In the genomic region with DNA sequence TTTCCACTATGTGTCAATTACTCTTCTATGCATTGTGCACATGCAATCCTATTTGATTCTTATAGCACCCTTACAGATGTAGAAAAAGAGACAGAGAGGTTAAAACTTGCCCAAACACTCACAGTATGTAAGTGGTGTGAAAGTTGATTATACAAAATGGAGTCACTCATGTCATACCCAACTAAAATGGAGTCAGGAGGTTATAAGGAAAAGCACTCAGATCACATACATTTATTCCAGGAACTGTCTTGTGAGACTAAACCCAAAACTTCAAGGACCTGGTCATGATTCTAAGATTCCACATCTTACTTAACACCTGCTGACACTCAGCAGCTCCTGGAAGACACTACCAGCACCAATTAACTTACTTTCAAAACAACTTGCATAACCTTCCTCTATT, we compare ENCODE assay signal across 26 cellular contexts.
"Had no signal": no experiment of that assay in that cellular context is flagged by ENCODE, and none has a peak within 500 bp of the region (broad histone marks: within the 10 kb centered on the region; RNA-seq: fewer than 3 reads in every experiment).

No MANE protein-coding gene starts in this region.

- H3K9me3 Mint-ChIP-seq: nephron progenitor cell; neural crest cell; stimulated activated naive B cell treated with anti-CD40 and anti-IgM and Interleukin-4, amounts not matched to agents 10 μg/mL and 1 μg/mL and 100 μg/mL, for 72 hours; stimulated activated naive CD8-positive, alpha-beta T cell treated with anti-CD3 and anti-CD28 coated beads, Interleukin-15, Interleukin-2, amounts not matched to agents 100 ng/mL and 50 ng/mL, for 24 hours had no signal

- H3K27me3 Mint-ChIP-seq: natural killer cell treated with Interleukin-12 subunit alpha and Interleukin-12 subunit beta and Interleukin-15 and Interleukin-18, amount 100 ng/mL, for 72 hours; stimulated activated naive B cell treated with anti-CD40 and anti-IgM and Interleukin-4, amounts not matched to agents 10 μg/mL and 1 μg/mL and 100 μg/mL, for 72 hours; stimulated activated naive CD8-positive, alpha-beta T cell treated with anti-CD3 and anti-CD28 coated beads, Interleukin-15, Interleukin-2, amounts not matched to agents 100 ng/mL and 50 ng/mL, for 24 hours had no signal

- H3K4me3 ChIP-seq: pancreas, psoas muscle, right lobe of liver, sigmoid colon, stomach, thoracic aorta, thyroid gland, tibial nerve, upper lobe of left lung, vagina had no signal

- H3K4me3 Mint-ChIP-seq: natural killer cell treated with Interleukin-12 subunit alpha and Interleukin-12 subunit beta and Interleukin-15 and Interleukin-18, amount 100 ng/mL, for 72 hours; nephron progenitor cell; neural crest cell; stimulated activated effector memory CD8-positive, alpha-beta T cell treated with anti-CD3 and anti-CD28 coated beads, Interleukin-12 subunit alpha, Interleukin-12 subunit beta, amount 100 ng/mL, for 72 hours; stimulated activated naive B cell treated with anti-CD40 and anti-IgM and Interleukin-4, amounts not matched to agents 10 μg/mL and 1 μg/mL and 100 μg/mL, for 72 hours; stimulated activated naive CD8-positive, alpha-beta T cell treated with anti-CD3 and anti-CD28 coated beads, Interleukin-15, Interleukin-2, amounts not matched to agents 100 ng/mL and 50 ng/mL, for 24 hours had no signal

- H3K27ac ChIP-seq: neutrophil, pancreas, psoas muscle, right lobe of liver, sigmoid colon, stomach, thoracic aorta, thyroid gland, tibial nerve, vagina had no signal

- H3K27ac Mint-ChIP-seq: natural killer cell treated with Interleukin-12 subunit alpha and Interleukin-12 subunit beta and Interleukin-15 and Interleukin-18, amount 100 ng/mL, for 72 hours; nephron progenitor cell; stimulated activated effector memory CD8-positive, alpha-beta T cell treated with anti-CD3 and anti-CD28 coated beads, Interleukin-12 subunit alpha, Interleukin-12 subunit beta, amount 100 ng/mL, for 72 hours; stimulated activated naive B cell treated with anti-CD40 and anti-IgM and Interleukin-4, amounts not matched to agents 10 μg/mL and 1 μg/mL and 100 μg/mL, for 72 hours; stimulated activated naive CD8-positive, alpha-beta T cell treated with anti-CD3 and anti-CD28 coated beads, Interleukin-15, Interleukin-2, amounts not matched to agents 100 ng/mL and 50 ng/mL, for 24 hours had no signal

- H3K36me3 ChIP-seq: neutrophil, pancreas, right lobe of liver, sigmoid colon, stomach, thoracic aorta, thyroid gland, tibial nerve, upper lobe of left lung, vagina had no signal

- H3K36me3 Mint-ChIP-seq: natural killer cell treated with Interleukin-12 subunit alpha and Interleukin-12 subunit beta and Interleukin-15 and Interleukin-18, amount 100 ng/mL, for 72 hours; stimulated activated effector memory CD8-positive, alpha-beta T cell treated with anti-CD3 and anti-CD28 coated beads, Interleukin-12 subunit alpha, Interleukin-12 subunit beta, amount 100 ng/mL, for 72 hours; stimulated activated naive B cell treated with anti-CD40 and anti-IgM and Interleukin-4, amounts not matched to agents 10 μg/mL and 1 μg/mL and 100 μg/mL, for 72 hours had no signal

- DNase-seq: nephron progenitor cell; nucleus accumbens; pancreas; psoas muscle; right cardiac atrium; right lobe of liver; sigmoid colon; small intestine; stimulated activated CD4-positive, alpha-beta T cell treated with anti-CD3 and anti-CD28 coated beads, Interleukin-15, amount 100 ng/mL, for 24 hours; stimulated activated CD4-positive, alpha-beta T cell treated with anti-CD3 and anti-CD28 coated beads, Interleukin-2, amount 100 ng/mL, for 24 hours; stimulated activated CD4-positive, alpha-beta T cell treated with anti-CD3 and anti-CD28 coated beads, Interleukin-2, amount 100 ng/mL, for 48 hours; stimulated activated CD4-positive, alpha-beta T cell treated with anti-CD3 and anti-CD28 coated beads, Interleukin-4, amount 100 ng/mL, for 24 hours; stimulated activated naive B cell treated with anti-CD40 and anti-IgM and Interleukin-4, amounts not matched to agents 10 μg/mL and 1 μg/mL and 100 μg/mL, for 72 hours; stimulated activated naive CD4-positive, alpha-beta T cell treated with Interleukin-2 at 50 U/mL for 16 hours; stomach; thyroid gland; trophoblast cell; upper lobe of left lung had no signal

- H3K9me3 ChIP-seq: neutrophil, pancreas, psoas muscle, right lobe of liver, stomach, thoracic aorta, thyroid gland, tibial nerve, upper lobe of left lung, vagina had no signal

- H3K4me1 ChIP-seq: pancreas, psoas muscle, right lobe of liver, sigmoid colon, stomach, thyroid gland, tibial nerve, upper lobe of left lung, vagina had no signal

- H3K4me1 Mint-ChIP-seq: stimulated activated effector memory CD8-positive, alpha-beta T cell treated with anti-CD3 and anti-CD28 coated beads, Interleukin-12 subunit alpha, Interleukin-12 subunit beta, amount 100 ng/mL, for 72 hours; stimulated activated naive B cell treated with anti-CD40 and anti-IgM and Interleukin-4, amounts not matched to agents 10 μg/mL and 1 μg/mL and 100 μg/mL, for 72 hours had no signal

- H3K27me3 ChIP-seq: neutrophil, pancreas, right lobe of liver, sigmoid colon, stomach, thyroid gland, tibial nerve, upper lobe of left lung, vagina had no signal
